In the genomic region with DNA sequence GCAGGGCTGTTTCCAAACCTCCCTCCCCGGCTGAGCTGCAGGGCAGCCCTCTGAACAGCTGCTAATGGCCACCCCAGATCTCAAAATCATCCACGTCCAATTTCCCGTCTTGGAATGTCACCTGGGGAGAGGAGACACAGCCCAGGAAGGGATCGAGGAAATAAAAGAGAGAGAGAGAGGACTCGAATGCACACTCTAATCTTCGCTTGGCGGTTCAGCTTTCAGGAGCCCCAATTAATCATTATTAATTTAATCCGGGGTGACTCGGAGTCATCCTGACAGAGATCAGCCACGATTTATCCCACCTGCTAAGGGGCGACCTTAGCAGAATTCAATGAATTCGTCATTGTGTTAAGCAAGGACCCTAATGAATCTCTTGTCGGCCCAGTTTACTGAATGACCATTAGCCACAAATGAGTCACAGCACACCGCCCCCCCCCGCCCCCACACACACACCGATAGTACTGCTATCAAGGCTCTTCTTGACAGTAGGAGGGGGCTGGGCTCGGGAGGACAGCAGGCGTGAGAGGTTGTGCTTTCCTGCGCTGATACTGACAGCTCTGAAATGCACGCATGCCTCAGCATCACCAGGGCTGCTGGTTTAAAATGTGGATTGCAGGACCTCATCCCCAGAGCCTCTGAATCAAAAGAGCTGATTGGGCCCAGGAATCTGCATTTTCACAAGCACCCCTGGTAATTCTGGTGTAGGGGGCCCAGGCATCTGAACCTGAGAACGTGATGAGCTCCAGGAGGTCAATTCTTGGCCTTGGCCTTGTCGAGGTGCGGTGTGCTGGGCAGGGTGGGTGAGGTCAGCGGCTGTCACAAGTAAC, we compare ENCODE assay signal across 11 cellular contexts.
DNase-seq lines count a peak whose midpoint lies in the region; ATAC-seq and TF ChIP-seq lines count a peak whose summit lies in the region.
"Had no signal": no experiment of that assay in that cellular context is flagged by ENCODE, and none has a peak within 500 bp of the region (broad histone marks: within the 10 kb centered on the region; RNA-seq: fewer than 3 reads in every experiment).

No MANE protein-coding gene starts in this region.

- CTCF ChIA-PET in activated CD8-positive, alpha-beta T cell treated with anti-CD3 and anti-CD28 coated beads, Interleukin-2, amount 10 ng/mL, durations not matched to agents 7 days and 5 days (lab: Charles Lee): interaction anchor here (0.7 to 1.6 kb wide), 3 partner anchors 28 to 313 kb away, joined by 3 to 8 read pairs (median 4); no protein-coding TSS in a partner anchor

- H3K27me3 Mint-ChIP-seq in endodermal cell (ENCODE audit: insufficient read depth): no peaks in the 10 kb centered on the region
- no peaks in the 10 kb centered on the region for H3K27me3 Mint-ChIP-seq in T-helper 17 cell
- no peaks in the 10 kb centered on the region for H3K27me3 Mint-ChIP-seq in activated CD8-positive, alpha-beta T cell treated with anti-CD3 and anti-CD28 coated beads, Interleukin-2, amount 10 ng/mL, durations not matched to agents 7 days and 5 days (ENCODE audit: low read depth)

- POLR2A ChIA-PET in activated CD8-positive, alpha-beta T cell treated with anti-CD3 and anti-CD28 coated beads, Interleukin-2, amount 10 ng/mL, durations not matched to agents 7 days and 5 days (lab: Charles Lee): no interaction called here

- intact Hi-C loops in psoas muscle (cut with DNase I): no loop called here
- intact Hi-C loops in right lobe of liver (cut with DNase I): no loop called here

- DNase-seq in ELF-1 (ENCODE audit: low read depth, low spot score): peak; percentile 63
- DNase-seq in NCI-H524 treated with DMSO at 0.1 percent for 48 hours (lab: John Stamatoyannopoulos, UW): peak; percentile 84
- peak; percentile 81 for DNase-seq in endodermal cell
- DNase-seq in psoas muscle: no peak
- no peak for DNase-seq in T-helper 17 cell
- DNase-seq in right lobe of liver: no peak
- DNase-seq in inferior parietal cortex (ENCODE audit: extremely low spot score): no peak
- no peak for DNase-seq in activated CD8-positive, alpha-beta T cell treated with anti-CD3 and anti-CD28 coated beads, Interleukin-2, amount 10 ng/mL, durations not matched to agents 7 days and 5 days
- DNase-seq: DMS 273 treated with DMSO at 0.1 percent for 48 hours; effector CD4-positive, alpha-beta T cell; mucosa of descending colon had no signal

- no peaks in the 10 kb centered on the region for H3K36me3 ChIP-seq in endodermal cell (ENCODE audit: control insufficient read depth, insufficient read depth, low read length)
- no peaks in the 10 kb centered on the region for H3K36me3 ChIP-seq in psoas muscle (ENCODE audit: insufficient read depth in 1 of 2, low read depth in 1 of 2)
- no peaks in the 10 kb centered on the region for H3K36me3 ChIP-seq in right lobe of liver

- H3K36me3 Mint-ChIP-seq in endodermal cell (ENCODE audit: low read depth): no peaks in the 10 kb centered on the region
- no peaks in the 10 kb centered on the region for H3K36me3 Mint-ChIP-seq in T-helper 17 cell (ENCODE audit: low read depth)
- H3K36me3 Mint-ChIP-seq in activated CD8-positive, alpha-beta T cell treated with anti-CD3 and anti-CD28 coated beads, Interleukin-2, amount 10 ng/mL, durations not matched to agents 7 days and 5 days (ENCODE audit: low read depth): no peaks in the 10 kb centered on the region

- ATAC-seq in psoas muscle: peak; percentile 15 to 47 (median 28)
- no peak for ATAC-seq in T-helper 17 cell
- no peak for ATAC-seq in right lobe of liver
- ATAC-seq in activated CD8-positive, alpha-beta T cell treated with anti-CD3 and anti-CD28 coated beads, Interleukin-2, amount 10 ng/mL, durations not matched to agents 7 days and 5 days: no peak

- no peak for TF ChIP-seq POLR2A in right lobe of liver (IDR thresholded peaks at IDR 0.05)

- H3K9me3 ChIP-seq in endodermal cell (ENCODE audit: control insufficient read depth, low read length): no peaks in the 10 kb centered on the region
- no peaks in the 10 kb centered on the region for H3K9me3 ChIP-seq in psoas muscle
- H3K9me3 ChIP-seq in T-helper 17 cell (ENCODE audit: control insufficient read depth, low read length, poor library complexity, severe bottlenecking): no peaks in the 10 kb centered on the region
- no peaks in the 10 kb centered on the region for H3K9me3 ChIP-seq in right lobe of liver
- H3K9me3 ChIP-seq: mucosa of descending colon had no signal

- H3K9ac ChIP-seq in endodermal cell (ENCODE audit: extremely low read depth, low read length, poor library complexity, severe bottlenecking): peak overlapping the region; percentile 15

- H3K4me1 Mint-ChIP-seq in endodermal cell (peaks cover 29% of the 10 kb centered on the region), T-helper 17 cell (peaks cover 9% of the 10 kb centered on the region)
- peaks cover 40% of the 10 kb centered on the region for H3K4me1 Mint-ChIP-seq in activated CD8-positive, alpha-beta T cell treated with anti-CD3 and anti-CD28 coated beads, Interleukin-2, amount 10 ng/mL, durations not matched to agents 7 days and 5 days (ENCODE audit: low read depth)

- peaks cover 15% of the 10 kb centered on the region for H3K4me1 ChIP-seq in endodermal cell (ENCODE audit: control insufficient read depth, insufficient read depth, low read length)
- H3K4me1 ChIP-seq in psoas muscle: peaks cover 57% of the 10 kb centered on the region
- H3K4me1 ChIP-seq in right lobe of liver: peaks cover 3 to 22% (median 12%) of the 10 kb centered on the region in 4 donors

- no peak for TF ChIP-seq CTCF in endodermal cell (conservative IDR thresholded peaks at IDR 0.05)
- no peak for TF ChIP-seq CTCF in psoas muscle (IDR thresholded peaks at IDR 0.05)
- no peak for TF ChIP-seq CTCF in right lobe of liver (IDR thresholded peaks at IDR 0.05)

- H3K4me3 Mint-ChIP-seq in endodermal cell (no peak overlapping the region), T-helper 17 cell (no peak overlapping the region)
- no peak overlapping the region for H3K4me3 Mint-ChIP-seq in activated CD8-positive, alpha-beta T cell treated with anti-CD3 and anti-CD28 coated beads, Interleukin-2, amount 10 ng/mL, durations not matched to agents 7 days and 5 days

- H3K9me3 Mint-ChIP-seq in endodermal cell: peaks cover 1% of the 10 kb centered on the region
- H3K9me3 Mint-ChIP-seq in activated CD8-positive, alpha-beta T cell treated with anti-CD3 and anti-CD28 coated beads, Interleukin-2, amount 10 ng/mL, durations not matched to agents 7 days and 5 days (ENCODE audit: insufficient read depth): no peaks in the 10 kb centered on the region

- H3K27me3 ChIP-seq in endodermal cell (ENCODE audit: control insufficient read depth, insufficient read depth, low read length, poor library complexity, severe bottlenecking): no peaks in the 10 kb centered on the region
- no peaks in the 10 kb centered on the region for H3K27me3 ChIP-seq in psoas muscle (ENCODE audit: insufficient read depth in 3 of 3, low read length in 2 of 3)
- H3K27me3 ChIP-seq in right lobe of liver: no peaks in the 10 kb centered on the region

- H3K27ac Mint-ChIP-seq in endodermal cell (no peak overlapping the region), T-helper 17 cell (no peak overlapping the region)
- no peak overlapping the region for H3K27ac Mint-ChIP-seq in activated CD8-positive, alpha-beta T cell treated with anti-CD3 and anti-CD28 coated beads, Interleukin-2, amount 10 ng/mL, durations not matched to agents 7 days and 5 days

- 39 to 41% methylated on average over 12 to 24 of the region's 24 CpGs for WGBS in endodermal cell (ENCODE audit: insufficient coverage in 1 of 2, insufficient read length in 1 of 2), 2 experiments
- 61 to 82% (median 78%) methylated on average over 24 of the region's 24 CpGs for WGBS in psoas muscle, 3 donors
- 76% methylated on average over 10 of the region's 24 CpGs for WGBS in right lobe of liver (ENCODE audit: insufficient coverage, low coverage, low lambda C conversion rate, missing lambda C conversion rate)

- H3K4me3 ChIP-seq in endodermal cell (ENCODE audit: low read length): peak overlapping the region; percentile 72
- H3K4me3 ChIP-seq in psoas muscle: no peak overlapping the region
- no peak overlapping the region for H3K4me3 ChIP-seq in right lobe of liver
- H3K4me3 ChIP-seq: mucosa of descending colon had no signal

- H3K27ac ChIP-seq in endodermal cell (ENCODE audit: low read depth, low read length) (no peak overlapping the region), psoas muscle (no peak overlapping the region), right lobe of liver (no peak overlapping the region)

Comparison
In these comparisons a context has a peak if more than half of its experiments do, and no peak if none do; other contexts are left out.
1. DNase-seq: peak in ELF-1 (single experiment), NCI-H524 treated with DMSO at 0.1 percent for 48 hours (single experiment) and endodermal cell (single experiment); none in psoas muscle (0 of 2), T-helper 17 cell (0 of 3), right lobe of liver (0 of 3), inferior parietal cortex (single experiment) and activated CD8-positive, alpha-beta T cell treated with anti-CD3 and anti-CD28 coated beads, Interleukin-2, amount 10 ng/mL, durations not matched to agents 7 days and 5 days (single experiment).
2. ATAC-seq: peak in psoas muscle (4 of 4); none in T-helper 17 cell (single experiment), right lobe of liver (0 of 4) and activated CD8-positive, alpha-beta T cell treated with anti-CD3 and anti-CD28 coated beads, Interleukin-2, amount 10 ng/mL, durations not matched to agents 7 days and 5 days (single experiment).